1 cellular context compared by ENCODE assay signal in the genomic region with DNA sequence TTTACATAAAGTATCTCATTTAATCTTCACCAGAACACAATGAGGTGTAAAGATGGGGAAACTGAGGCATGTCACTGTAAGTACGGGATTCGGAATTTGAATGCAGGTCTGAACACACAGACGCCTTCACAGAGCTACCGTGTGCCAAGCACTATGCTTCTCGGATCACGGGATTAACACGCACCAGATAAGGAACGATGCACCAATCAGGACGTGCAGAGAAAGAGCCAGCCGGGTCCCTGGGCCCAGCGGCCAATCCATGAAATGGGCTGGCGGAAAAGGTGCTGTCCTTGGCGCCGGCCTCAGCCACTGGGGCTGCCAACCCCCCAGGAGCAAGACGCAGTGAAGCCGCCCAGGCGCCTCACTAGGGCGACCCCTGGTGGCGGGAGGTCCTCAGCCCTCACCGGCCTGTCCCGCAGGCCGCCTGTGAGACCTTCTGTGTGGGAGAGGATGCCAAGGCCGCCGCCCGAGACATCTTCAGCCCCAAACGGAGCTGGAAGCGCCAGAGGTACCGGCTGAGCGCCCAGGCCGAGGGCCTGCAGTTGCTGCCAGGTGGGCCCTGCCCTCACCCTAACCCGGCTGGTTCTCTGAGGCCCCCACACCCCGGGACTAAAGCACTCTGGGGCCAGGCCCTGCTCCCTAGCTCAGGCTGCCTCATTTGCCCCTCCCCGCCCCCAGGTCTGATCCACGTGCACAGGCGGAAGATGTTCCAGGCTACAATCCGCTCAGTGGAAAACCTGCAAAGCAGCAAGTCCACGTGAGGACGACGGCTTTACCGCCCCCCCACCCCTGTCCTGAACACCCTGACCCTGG.
TF ChIP-seq lines count a peak whose summit lies in the region.

No MANE protein-coding gene starts in this region.

TF ChIP-seq in HepG2, 621 proteins besides CTCF, POLR2A, EP300 and RAD21 (continued from another document and continues in another):
- TF ChIP-seq, protein P1, sequence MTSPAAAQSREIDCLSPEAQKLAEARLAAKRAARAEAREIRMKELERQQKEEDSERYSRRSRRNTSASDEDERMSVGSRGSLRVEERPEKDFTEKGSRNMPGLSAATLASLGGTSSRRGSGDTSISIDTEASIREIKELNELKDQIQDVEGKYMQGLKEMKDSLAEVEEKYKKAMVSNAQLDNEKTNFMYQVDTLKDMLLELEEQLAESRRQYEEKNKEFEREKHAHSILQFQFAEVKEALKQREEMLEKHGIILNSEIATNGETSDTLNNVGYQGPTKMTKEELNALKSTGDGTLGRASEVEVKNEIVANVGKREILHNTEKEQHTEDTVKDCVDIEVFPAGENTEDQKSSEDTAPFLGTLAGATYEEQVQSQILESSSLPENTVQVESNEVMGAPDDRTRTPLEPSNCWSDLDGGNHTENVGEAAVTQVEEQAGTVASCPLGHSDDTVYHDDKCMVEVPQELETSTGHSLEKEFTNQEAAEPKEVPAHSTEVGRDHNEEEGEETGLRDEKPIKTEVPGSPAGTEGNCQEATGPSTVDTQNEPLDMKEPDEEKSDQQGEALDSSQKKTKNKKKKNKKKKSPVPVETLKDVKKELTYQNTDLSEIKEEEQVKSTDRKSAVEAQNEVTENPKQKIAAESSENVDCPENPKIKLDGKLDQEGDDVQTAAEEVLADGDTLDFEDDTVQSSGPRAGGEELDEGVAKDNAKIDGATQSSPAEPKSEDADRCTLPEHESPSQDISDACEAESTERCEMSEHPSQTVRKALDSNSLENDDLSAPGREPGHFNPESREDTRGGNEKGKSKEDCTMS (CRISPR knock-in tag; conservative IDR thresholded peaks at IDR 0.05) = no peak
- no peak for TF ChIP-seq CHD4 (IDR thresholded peaks at IDR 0.05; ENCODE audit: borderline replicate concordance, low read length)
- no peak for TF ChIP-seq KLF15 (CRISPR knock-in tag; IDR thresholded peaks at IDR 0.05; ENCODE audit: borderline replicate concordance)
- TF ChIP-seq RAD51 (IDR thresholded peaks at IDR 0.05; ENCODE audit: borderline replicate concordance) = no peak
- TF ChIP-seq MED13 (CRISPR knock-in tag; IDR thresholded peaks at IDR 0.05) = no peak
- TF ChIP-seq PHF8 (CRISPR knock-in tag; IDR thresholded peaks at IDR 0.05) = peak; percentile 60
- TF ChIP-seq CEBPG (CRISPR knock-in tag; IDR thresholded peaks at IDR 0.05) = no peak
- TF ChIP-seq HNF4G (IDR thresholded peaks at IDR 0.05; ENCODE audit: borderline replicate concordance, low read depth, low read length) = no peak
- TF ChIP-seq HNF4G (CRISPR knock-in tag; IDR thresholded peaks at IDR 0.05; ENCODE audit: borderline replicate concordance, low read depth) = no peak
- TF ChIP-seq ZNF317 (CRISPR knock-in tag; IDR thresholded peaks at IDR 0.05) = no peak
- no peak for TF ChIP-seq HHEX (CRISPR knock-in tag; IDR thresholded peaks at IDR 0.05)
- TF ChIP-seq NFATC3 (CRISPR knock-in tag; IDR thresholded peaks at IDR 0.05) = no peak
- no peak for TF ChIP-seq SP140L (CRISPR knock-in tag; IDR thresholded peaks at IDR 0.05; ENCODE audit: borderline replicate concordance)
- TF ChIP-seq, protein P2, sequence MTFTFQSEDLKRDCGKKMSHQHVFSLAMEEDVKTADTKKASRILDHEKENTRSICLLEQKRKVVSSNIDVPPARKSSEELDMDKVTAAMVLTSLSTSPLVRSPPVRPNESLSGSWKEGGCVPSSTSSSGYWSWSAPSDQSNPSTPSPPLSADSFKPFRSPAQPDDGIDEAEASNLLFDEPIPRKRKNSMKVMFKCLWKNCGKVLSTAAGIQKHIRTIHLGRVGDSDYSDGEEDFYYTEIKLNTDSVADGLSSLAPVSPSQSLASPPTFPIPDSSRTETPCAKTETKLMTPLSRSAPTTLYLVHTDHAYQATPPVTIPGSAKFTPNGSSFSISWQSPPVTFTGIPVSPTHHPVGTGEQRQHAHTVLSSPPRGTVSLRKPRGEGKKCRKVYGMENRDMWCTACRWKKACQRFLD (CRISPR knock-in tag; IDR thresholded peaks at IDR 0.05; ENCODE audit: borderline replicate concordance) = no peak
- TF ChIP-seq STAG1 (CRISPR knock-in tag; IDR thresholded peaks at IDR 0.05) = peak; percentile 21; the same call in 1 of the 2 replicates
- TF ChIP-seq NBN (conservative IDR thresholded peaks at IDR 0.05) = no peak
- peak; percentile 61 for TF ChIP-seq FOXO1 (CRISPR knock-in tag; IDR thresholded peaks at IDR 0.05)
- TF ChIP-seq, protein P3, sequence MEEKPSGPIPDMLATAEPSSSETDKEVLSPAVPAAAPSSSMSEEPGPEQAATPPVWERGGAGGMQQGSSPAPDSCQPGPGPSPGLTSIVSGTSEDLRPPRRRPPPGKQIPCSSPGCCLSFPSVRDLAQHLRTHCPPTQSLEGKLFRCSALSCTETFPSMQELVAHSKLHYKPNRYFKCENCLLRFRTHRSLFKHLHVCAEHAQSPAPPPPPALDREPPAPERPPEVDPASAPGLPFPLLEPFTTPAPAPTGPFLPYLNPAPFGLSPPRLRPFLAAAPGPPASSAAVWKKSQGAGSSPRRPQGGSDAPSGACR (CRISPR knock-in tag; IDR thresholded peaks at IDR 0.05) = peak; percentile 44; the same call in 1 of the 2 replicates
- TF ChIP-seq ETV5 (CRISPR knock-in tag; IDR thresholded peaks at IDR 0.05; ENCODE audit: borderline replicate concordance) = peak; percentile 38; the same call in 1 of the 2 replicates
- TF ChIP-seq DNMT1 (CRISPR knock-in tag; IDR thresholded peaks at IDR 0.05) = no peak
- TF ChIP-seq ZIK1 (CRISPR knock-in tag; IDR thresholded peaks at IDR 0.05; ENCODE audit: borderline replicate concordance, low read depth) = no peak
- TF ChIP-seq RBM39 (IDR thresholded peaks at IDR 0.05; ENCODE audit: low read depth, low read length, poor library complexity, severe bottlenecking) = no peak
- peak; percentile 63 for TF ChIP-seq SAP130 (CRISPR knock-in tag; IDR thresholded peaks at IDR 0.05; ENCODE audit: low read depth)
- TF ChIP-seq, protein P4, sequence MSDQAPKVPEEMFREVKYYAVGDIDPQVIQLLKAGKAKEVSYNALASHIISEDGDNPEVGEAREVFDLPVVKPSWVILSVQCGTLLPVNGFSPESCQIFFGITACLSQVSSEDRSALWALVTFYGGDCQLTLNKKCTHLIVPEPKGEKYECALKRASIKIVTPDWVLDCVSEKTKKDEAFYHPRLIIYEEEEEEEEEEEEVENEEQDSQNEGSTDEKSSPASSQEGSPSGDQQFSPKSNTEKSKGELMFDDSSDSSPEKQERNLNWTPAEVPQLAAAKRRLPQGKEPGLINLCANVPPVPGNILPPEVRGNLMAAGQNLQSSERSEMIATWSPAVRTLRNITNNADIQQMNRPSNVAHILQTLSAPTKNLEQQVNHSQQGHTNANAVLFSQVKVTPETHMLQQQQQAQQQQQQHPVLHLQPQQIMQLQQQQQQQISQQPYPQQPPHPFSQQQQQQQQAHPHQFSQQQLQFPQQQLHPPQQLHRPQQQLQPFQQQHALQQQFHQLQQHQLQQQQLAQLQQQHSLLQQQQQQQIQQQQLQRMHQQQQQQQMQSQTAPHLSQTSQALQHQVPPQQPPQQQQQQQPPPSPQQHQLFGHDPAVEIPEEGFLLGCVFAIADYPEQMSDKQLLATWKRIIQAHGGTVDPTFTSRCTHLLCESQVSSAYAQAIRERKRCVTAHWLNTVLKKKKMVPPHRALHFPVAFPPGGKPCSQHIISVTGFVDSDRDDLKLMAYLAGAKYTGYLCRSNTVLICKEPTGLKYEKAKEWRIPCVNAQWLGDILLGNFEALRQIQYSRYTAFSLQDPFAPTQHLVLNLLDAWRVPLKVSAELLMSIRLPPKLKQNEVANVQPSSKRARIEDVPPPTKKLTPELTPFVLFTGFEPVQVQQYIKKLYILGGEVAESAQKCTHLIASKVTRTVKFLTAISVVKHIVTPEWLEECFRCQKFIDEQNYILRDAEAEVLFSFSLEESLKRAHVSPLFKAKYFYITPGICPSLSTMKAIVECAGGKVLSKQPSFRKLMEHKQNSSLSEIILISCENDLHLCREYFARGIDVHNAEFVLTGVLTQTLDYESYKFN (CRISPR knock-in tag; conservative IDR thresholded peaks at IDR 0.05) = no peak
- TF ChIP-seq, protein P5, sequence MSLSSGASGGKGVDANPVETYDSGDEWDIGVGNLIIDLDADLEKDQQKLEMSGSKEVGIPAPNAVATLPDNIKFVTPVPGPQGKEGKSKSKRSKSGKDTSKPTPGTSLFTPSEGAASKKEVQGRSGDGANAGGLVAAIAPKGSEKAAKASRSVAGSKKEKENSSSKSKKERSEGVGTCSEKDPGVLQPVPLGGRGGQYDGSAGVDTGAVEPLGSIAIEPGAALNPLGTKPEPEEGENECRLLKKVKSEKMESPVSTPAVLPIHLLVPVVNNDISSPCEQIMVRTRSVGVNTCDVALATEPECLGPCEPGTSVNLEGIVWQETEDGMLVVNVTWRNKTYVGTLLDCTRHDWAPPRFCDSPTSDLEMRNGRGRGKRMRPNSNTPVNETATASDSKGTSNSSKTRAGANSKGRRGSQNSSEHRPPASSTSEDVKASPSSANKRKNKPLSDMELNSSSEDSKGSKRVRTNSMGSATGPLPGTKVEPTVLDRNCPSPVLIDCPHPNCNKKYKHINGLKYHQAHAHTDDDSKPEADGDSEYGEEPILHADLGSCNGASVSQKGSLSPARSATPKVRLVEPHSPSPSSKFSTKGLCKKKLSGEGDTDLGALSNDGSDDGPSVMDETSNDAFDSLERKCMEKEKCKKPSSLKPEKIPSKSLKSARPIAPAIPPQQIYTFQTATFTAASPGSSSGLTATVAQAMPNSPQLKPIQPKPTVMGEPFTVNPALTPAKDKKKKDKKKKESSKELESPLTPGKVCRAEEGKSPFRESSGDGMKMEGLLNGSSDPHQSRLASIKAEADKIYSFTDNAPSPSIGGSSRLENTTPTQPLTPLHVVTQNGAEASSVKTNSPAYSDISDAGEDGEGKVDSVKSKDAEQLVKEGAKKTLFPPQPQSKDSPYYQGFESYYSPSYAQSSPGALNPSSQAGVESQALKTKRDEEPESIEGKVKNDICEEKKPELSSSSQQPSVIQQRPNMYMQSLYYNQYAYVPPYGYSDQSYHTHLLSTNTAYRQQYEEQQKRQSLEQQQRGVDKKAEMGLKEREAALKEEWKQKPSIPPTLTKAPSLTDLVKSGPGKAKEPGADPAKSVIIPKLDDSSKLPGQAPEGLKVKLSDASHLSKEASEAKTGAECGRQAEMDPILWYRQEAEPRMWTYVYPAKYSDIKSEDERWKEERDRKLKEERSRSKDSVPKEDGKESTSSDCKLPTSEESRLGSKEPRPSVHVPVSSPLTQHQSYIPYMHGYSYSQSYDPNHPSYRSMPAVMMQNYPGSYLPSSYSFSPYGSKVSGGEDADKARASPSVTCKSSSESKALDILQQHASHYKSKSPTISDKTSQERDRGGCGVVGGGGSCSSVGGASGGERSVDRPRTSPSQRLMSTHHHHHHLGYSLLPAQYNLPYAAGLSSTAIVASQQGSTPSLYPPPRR (CRISPR knock-in tag; IDR thresholded peaks at IDR 0.05; ENCODE audit: borderline replicate concordance) = 0 out of 2 replicates have a peak, but pooled peaks have one; percentile 41
- no peak for TF ChIP-seq ESRRA (CRISPR knock-in tag; IDR thresholded peaks at IDR 0.05; ENCODE audit: low read depth)
- TF ChIP-seq WIZ (CRISPR knock-in tag; IDR thresholded peaks at IDR 0.05) = no peak
- TF ChIP-seq BRD4 (CRISPR knock-in tag; IDR thresholded peaks at IDR 0.05) = 0 out of 2 replicates have a peak, but pooled peaks have one; percentile 47
- TF ChIP-seq ZFP82 (CRISPR knock-in tag; IDR thresholded peaks at IDR 0.05; ENCODE audit: borderline replicate concordance) = no peak
- TF ChIP-seq SRF (IDR thresholded peaks at IDR 0.05; ENCODE audit: low read depth, low read length) = no peak
- no peak for TF ChIP-seq ZNF33B (CRISPR knock-in tag; IDR thresholded peaks at IDR 0.05)
- TF ChIP-seq ZNF138 (CRISPR knock-in tag; IDR thresholded peaks at IDR 0.05; ENCODE audit: low read depth) = no peak
- no peak for TF ChIP-seq SAFB2 (CRISPR knock-in tag; IDR thresholded peaks at IDR 0.05; ENCODE audit: borderline replicate concordance, low read depth)
- TF ChIP-seq AHR (CRISPR knock-in tag; IDR thresholded peaks at IDR 0.05) = no peak
- no peak for TF ChIP-seq HOXA9 (CRISPR knock-in tag; IDR thresholded peaks at IDR 0.05; ENCODE audit: borderline replicate concordance)
- TF ChIP-seq FOXK2 (IDR thresholded peaks at IDR 0.05) = no peak
- TF ChIP-seq, protein P6, sequence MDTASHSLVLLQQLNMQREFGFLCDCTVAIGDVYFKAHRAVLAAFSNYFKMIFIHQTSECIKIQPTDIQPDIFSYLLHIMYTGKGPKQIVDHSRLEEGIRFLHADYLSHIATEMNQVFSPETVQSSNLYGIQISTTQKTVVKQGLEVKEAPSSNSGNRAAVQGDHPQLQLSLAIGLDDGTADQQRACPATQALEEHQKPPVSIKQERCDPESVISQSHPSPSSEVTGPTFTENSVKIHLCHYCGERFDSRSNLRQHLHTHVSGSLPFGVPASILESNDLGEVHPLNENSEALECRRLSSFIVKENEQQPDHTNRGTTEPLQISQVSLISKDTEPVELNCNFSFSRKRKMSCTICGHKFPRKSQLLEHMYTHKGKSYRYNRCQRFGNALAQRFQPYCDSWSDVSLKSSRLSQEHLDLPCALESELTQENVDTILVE (CRISPR knock-in tag; IDR thresholded peaks at IDR 0.05) = no peak
- TF ChIP-seq, protein P7, sequence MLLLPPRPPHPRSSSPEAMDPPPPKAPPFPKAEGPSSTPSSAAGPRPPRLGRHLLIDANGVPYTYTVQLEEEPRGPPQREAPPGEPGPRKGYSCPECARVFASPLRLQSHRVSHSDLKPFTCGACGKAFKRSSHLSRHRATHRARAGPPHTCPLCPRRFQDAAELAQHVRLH (CRISPR knock-in tag; IDR thresholded peaks at IDR 0.05; ENCODE audit: borderline replicate concordance, low read depth) = no peak; the same call in 1 of the 2 replicates
- TF ChIP-seq, protein P8, sequence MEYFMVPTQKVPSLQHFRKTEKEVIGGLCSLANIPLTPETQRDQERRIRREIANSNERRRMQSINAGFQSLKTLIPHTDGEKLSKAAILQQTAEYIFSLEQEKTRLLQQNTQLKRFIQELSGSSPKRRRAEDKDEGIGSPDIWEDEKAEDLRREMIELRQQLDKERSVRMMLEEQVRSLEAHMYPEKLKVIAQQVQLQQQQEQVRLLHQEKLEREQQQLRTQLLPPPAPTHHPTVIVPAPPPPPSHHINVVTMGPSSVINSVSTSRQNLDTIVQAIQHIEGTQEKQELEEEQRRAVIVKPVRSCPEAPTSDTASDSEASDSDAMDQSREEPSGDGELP (IDR thresholded peaks at IDR 0.05; ENCODE audit: borderline replicate concordance, low read depth) = no peak
- no peak for TF ChIP-seq ZFP36 (IDR thresholded peaks at IDR 0.05; ENCODE audit: borderline replicate concordance, low read depth, low read length, partially characterized antibody)
- no peak for TF ChIP-seq HCFC1 (IDR thresholded peaks at IDR 0.05; ENCODE audit: low read depth, low read length)
- no peak for TF ChIP-seq KLF6 (CRISPR knock-in tag; IDR thresholded peaks at IDR 0.05)
- TF ChIP-seq, protein P9, sequence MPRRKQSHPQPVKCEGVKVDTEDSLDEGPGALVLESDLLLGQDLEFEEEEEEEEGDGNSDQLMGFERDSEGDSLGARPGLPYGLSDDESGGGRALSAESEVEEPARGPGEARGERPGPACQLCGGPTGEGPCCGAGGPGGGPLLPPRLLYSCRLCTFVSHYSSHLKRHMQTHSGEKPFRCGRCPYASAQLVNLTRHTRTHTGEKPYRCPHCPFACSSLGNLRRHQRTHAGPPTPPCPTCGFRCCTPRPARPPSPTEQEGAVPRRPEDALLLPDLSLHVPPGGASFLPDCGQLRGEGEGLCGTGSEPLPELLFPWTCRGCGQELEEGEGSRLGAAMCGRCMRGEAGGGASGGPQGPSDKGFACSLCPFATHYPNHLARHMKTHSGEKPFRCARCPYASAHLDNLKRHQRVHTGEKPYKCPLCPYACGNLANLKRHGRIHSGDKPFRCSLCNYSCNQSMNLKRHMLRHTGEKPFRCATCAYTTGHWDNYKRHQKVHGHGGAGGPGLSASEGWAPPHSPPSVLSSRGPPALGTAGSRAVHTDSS (CRISPR knock-in tag; conservative IDR thresholded peaks at IDR 0.05) = no peak
- TF ChIP-seq, protein P10, sequence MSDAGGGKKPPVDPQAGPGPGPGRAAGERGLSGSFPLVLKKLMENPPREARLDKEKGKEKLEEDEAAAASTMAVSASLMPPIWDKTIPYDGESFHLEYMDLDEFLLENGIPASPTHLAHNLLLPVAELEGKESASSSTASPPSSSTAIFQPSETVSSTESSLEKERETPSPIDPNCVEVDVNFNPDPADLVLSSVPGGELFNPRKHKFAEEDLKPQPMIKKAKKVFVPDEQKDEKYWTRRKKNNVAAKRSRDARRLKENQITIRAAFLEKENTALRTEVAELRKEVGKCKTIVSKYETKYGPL (CRISPR knock-in tag; IDR thresholded peaks at IDR 0.05) = no peak
